In genomic region chr6:122471107-122472021, GRCh38 we compare ENCODE assay signal across 1 cellular context.
TF ChIP-seq lines count a peak whose summit lies in the region.

Gene SERINC1 (minus strand): TSS chr6:122471807. CDS start chr6:122471737, 70 bp downstream.

TF ChIP-seq in HEK293, 187 proteins besides CTCF, POLR2A, EP300 and RAD21 (continued from another document and continues in another):
- TF ChIP-seq ZNF362 (tag by site-specific recombination; IDR thresholded peaks at IDR 0.05) (no peak), ZNF302 (tag by site-specific recombination; IDR thresholded peaks at IDR 0.05; ENCODE audit: low read depth) (no peak), TSHZ1 (tag by site-specific recombination; IDR thresholded peaks at IDR 0.05; ENCODE audit: borderline replicate concordance) (no peak), OVOL3 (tag by site-specific recombination; IDR thresholded peaks at IDR 0.05) (no peak), ZNF610 (tag by site-specific recombination; IDR thresholded peaks at IDR 0.05; ENCODE audit: borderline replicate concordance) (peak; percentile 57), REST (tag by site-specific recombination; IDR thresholded peaks at IDR 0.05) (no peak; the same call in 1 of the 2 replicates), ZBTB26 (tag by site-specific recombination; optimal IDR thresholded peaks at IDR 0.05) (peak; percentile 44), ZNF202 (tag by site-specific recombination; IDR thresholded peaks at IDR 0.05; ENCODE audit: borderline replicate concordance) (no peak), KLF8 (tag by site-specific recombination; IDR thresholded peaks at IDR 0.05) (peak; percentile 91), ZNF146 (tag by site-specific recombination; IDR thresholded peaks at IDR 0.05) (no peak), SETDB1 (IDR thresholded peaks at IDR 0.05; ENCODE audit: insufficient read length, low read length) (no peak), ZNF76 (tag by site-specific recombination; IDR thresholded peaks at IDR 0.05; ENCODE audit: borderline replicate concordance, low read depth) (peak; percentile 67), ZNF335 (tag by site-specific recombination; conservative IDR thresholded peaks at IDR 0.05) (peak; percentile 89), ZNF623 (tag by site-specific recombination; IDR thresholded peaks at IDR 0.05) (0 out of 2 replicates have a peak, but pooled peaks have one; percentile 7), KLF16 (tag by site-specific recombination; IDR thresholded peaks at IDR 0.05) (peak; percentile 45; the same call in 1 of the 2 replicates), ZBTB17 (tag by site-specific recombination; IDR thresholded peaks at IDR 0.05) (peak; percentile 76), GLI2 (tag by site-specific recombination; IDR thresholded peaks at IDR 0.05; ENCODE audit: borderline replicate concordance, low read depth) (no peak), ZNF114 (tag by site-specific recombination; IDR thresholded peaks at IDR 0.05) (no peak), SP7 (tag by site-specific recombination; IDR thresholded peaks at IDR 0.05) (peak; percentile 51; the same call in 1 of the 2 replicates), ZNF777 (tag by site-specific recombination; IDR thresholded peaks at IDR 0.05; ENCODE audit: borderline replicate concordance) (no peak), ZNF112 (tag by site-specific recombination; IDR thresholded peaks at IDR 0.05) (no peak), SP2 (tag by site-specific recombination; IDR thresholded peaks at IDR 0.05) (peak; percentile 84), SP3 (tag by site-specific recombination; IDR thresholded peaks at IDR 0.05) (peak; percentile 84), PBX3 (CRISPR knock-in tag; IDR thresholded peaks at IDR 0.05) (no peak), ZNF626 (tag by site-specific recombination; IDR thresholded peaks at IDR 0.05) (no peak), ZNF600 (tag by site-specific recombination; IDR thresholded peaks at IDR 0.05) (no peak), ZNF155 (tag by site-specific recombination; IDR thresholded peaks at IDR 0.05) (no peak), ZNF132 (tag by site-specific recombination; IDR thresholded peaks at IDR 0.05; ENCODE audit: borderline replicate concordance) (no peak), ZFP37 (tag by site-specific recombination; IDR thresholded peaks at IDR 0.05) (0 out of 2 replicates have a peak, but pooled peaks have one; percentile 31), ZNF514 (tag by site-specific recombination; IDR thresholded peaks at IDR 0.05) (no peak), GLIS1 (tag by site-specific recombination; IDR thresholded peaks at IDR 0.05) (no peak), ZNF157 (tag by site-specific recombination; IDR thresholded peaks at IDR 0.05) (no peak), WT1 (tag by site-specific recombination; IDR thresholded peaks at IDR 0.05) (peak; percentile 26; the same call in 1 of the 2 replicates), ZNF629 (tag by site-specific recombination; IDR thresholded peaks at IDR 0.05) (peak; percentile 69)
- TF ChIP-seq, protein P1, sequence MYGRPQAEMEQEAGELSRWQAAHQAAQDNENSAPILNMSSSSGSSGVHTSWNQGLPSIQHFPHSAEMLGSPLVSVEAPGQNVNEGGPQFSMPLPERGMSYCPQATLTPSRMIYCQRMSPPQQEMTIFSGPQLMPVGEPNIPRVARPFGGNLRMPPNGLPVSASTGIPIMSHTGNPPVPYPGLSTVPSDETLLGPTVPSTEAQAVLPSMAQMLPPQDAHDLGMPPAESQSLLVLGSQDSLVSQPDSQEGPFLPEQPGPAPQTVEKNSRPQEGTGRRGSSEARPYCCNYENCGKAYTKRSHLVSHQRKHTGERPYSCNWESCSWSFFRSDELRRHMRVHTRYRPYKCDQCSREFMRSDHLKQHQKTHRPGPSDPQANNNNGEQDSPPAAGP (tag by site-specific recombination; IDR thresholded peaks at IDR 0.05) = peak; percentile 81
- TF ChIP-seq, protein P2, sequence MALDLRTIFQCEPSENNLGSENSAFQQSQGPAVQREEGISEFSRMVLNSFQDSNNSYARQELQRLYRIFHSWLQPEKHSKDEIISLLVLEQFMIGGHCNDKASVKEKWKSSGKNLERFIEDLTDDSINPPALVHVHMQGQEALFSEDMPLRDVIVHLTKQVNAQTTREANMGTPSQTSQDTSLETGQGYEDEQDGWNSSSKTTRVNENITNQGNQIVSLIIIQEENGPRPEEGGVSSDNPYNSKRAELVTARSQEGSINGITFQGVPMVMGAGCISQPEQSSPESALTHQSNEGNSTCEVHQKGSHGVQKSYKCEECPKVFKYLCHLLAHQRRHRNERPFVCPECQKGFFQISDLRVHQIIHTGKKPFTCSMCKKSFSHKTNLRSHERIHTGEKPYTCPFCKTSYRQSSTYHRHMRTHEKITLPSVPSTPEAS (tag by site-specific recombination; IDR thresholded peaks at IDR 0.05) = no peak
- TF ChIP-seq, protein P3, sequence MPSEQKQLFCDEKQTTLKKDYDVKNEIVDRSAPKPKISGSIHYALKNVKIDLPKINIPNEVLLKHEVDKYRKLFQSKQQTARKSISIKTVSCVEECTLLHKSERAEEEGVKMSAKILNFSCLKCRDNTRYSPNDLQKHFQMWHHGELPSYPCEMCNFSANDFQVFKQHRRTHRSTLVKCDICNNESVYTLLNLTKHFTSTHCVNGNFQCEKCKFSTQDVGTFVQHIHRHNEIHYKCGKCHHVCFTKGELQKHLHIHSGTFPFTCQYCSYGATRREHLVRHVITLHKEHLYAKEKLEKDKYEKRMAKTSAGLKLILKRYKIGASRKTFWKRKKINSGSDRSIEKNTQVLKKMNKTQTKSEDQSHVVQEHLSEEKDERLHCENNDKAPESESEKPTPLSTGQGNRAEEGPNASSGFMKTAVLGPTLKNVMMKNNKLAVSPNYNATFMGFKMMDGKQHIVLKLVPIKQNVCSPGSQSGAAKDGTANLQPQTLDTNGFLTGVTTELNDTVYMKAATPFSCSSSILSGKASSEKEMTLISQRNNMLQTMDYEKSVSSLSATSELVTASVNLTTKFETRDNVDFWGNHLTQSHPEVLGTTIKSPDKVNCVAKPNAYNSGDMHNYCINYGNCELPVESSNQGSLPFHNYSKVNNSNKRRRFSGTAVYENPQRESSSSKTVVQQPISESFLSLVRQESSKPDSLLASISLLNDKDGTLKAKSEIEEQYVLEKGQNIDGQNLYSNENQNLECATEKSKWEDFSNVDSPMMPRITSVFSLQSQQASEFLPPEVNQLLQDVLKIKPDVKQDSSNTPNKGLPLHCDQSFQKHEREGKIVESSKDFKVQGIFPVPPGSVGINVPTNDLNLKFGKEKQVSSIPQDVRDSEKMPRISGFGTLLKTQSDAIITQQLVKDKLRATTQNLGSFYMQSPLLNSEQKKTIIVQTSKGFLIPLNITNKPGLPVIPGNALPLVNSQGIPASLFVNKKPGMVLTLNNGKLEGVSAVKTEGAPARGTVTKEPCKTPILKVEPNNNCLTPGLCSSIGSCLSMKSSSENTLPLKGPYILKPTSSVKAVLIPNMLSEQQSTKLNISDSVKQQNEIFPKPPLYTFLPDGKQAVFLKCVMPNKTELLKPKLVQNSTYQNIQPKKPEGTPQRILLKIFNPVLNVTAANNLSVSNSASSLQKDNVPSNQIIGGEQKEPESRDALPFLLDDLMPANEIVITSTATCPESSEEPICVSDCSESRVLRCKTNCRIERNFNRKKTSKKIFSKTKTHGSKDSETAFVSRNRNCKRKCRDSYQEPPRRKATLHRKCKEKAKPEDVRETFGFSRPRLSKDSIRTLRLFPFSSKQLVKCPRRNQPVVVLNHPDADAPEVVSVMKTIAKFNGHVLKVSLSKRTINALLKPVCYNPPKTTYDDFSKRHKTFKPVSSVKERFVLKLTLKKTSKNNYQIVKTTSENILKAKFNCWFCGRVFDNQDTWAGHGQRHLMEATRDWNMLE (tag by site-specific recombination; conservative IDR thresholded peaks at IDR 0.05; ENCODE audit: low read depth) = peak; percentile 64
- TF ChIP-seq, protein P4, sequence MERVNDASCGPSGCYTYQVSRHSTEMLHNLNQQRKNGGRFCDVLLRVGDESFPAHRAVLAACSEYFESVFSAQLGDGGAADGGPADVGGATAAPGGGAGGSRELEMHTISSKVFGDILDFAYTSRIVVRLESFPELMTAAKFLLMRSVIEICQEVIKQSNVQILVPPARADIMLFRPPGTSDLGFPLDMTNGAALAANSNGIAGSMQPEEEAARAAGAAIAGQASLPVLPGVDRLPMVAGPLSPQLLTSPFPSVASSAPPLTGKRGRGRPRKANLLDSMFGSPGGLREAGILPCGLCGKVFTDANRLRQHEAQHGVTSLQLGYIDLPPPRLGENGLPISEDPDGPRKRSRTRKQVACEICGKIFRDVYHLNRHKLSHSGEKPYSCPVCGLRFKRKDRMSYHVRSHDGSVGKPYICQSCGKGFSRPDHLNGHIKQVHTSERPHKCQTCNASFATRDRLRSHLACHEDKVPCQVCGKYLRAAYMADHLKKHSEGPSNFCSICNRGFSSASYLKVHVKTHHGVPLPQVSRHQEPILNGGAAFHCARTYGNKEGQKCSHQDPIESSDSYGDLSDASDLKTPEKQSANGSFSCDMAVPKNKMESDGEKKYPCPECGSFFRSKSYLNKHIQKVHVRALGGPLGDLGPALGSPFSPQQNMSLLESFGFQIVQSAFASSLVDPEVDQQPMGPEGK (tag by site-specific recombination; IDR thresholded peaks at IDR 0.05) = peak; percentile 54; the same call in 1 of the 2 replicates
